ENCODE assay signal across 13 cellular contexts in the genomic region with DNA sequence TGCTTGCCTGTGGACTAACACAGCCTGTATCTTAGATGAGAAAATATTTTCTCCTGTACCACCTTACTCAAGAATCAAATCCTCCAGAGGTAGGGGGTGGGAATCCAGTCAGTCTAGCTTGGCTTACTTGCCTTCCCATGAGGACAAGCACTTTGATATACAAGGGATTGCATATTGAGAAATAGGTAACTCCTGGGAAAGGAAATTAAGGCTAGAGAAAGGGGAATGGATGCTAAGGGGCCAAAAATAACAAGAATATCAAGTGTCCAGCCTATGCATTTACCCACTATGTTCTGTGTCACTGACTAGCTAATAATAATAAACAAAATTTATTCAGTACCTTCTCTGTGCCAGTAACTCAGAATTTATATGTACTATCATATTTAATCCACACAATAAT. TPM values are rescaled to one million over a fixed set of nuclear protein-coding genes. Genes with fewer than 3 reads are reported as not detected.
DNase-seq lines count a peak whose midpoint lies in the region; ATAC-seq and TF ChIP-seq lines count a peak whose summit lies in the region.
"Had no signal": no experiment of that assay in that cellular context is flagged by ENCODE, and none has a peak within 500 bp of the region (broad histone marks: within the 10 kb centered on the region; RNA-seq: fewer than 3 reads in every experiment).

No MANE protein-coding gene starts in this region.

- peaks cover 14% of the 10 kb centered on the region for H3K4me1 ChIP-seq in smooth muscle cell (ENCODE audit: low read depth)
- no peaks in the 10 kb centered on the region for H3K4me1 ChIP-seq in GM23338 (ENCODE audit: insufficient read depth)
- H3K4me1 ChIP-seq: A549 had no signal

- peaks cover 43% of the 10 kb centered on the region for H3K4me1 Mint-ChIP-seq in dendritic cell treated with granulocyte-macrophage colony-stimulating factor and Interleukin-4, amounts not matched to agents 40 ng/mL and 50 ng/mL, for 4 days (ENCODE audit: low read depth)
- H3K4me1 Mint-ChIP-seq in mesothelial cell of epicardium (peaks cover 13% of the 10 kb centered on the region), GM23338 (peaks cover 11% of the 10 kb centered on the region)
- peaks cover 2% of the 10 kb centered on the region for H3K4me1 Mint-ChIP-seq in activated T-cell treated with anti-CD3 and anti-CD28 coated beads, Interleukin-2, amount 50 U/mL, for 4 hours (ENCODE audit: low read depth)

- peaks cover 2% of the 10 kb centered on the region for H3K27me3 Mint-ChIP-seq in dendritic cell treated with granulocyte-macrophage colony-stimulating factor and Interleukin-4, amounts not matched to agents 40 ng/mL and 50 ng/mL, for 4 days
- no peaks in the 10 kb centered on the region for H3K27me3 Mint-ChIP-seq in mesothelial cell of epicardium (ENCODE audit: low read depth)
- H3K27me3 Mint-ChIP-seq in GM23338 (ENCODE audit: insufficient read depth, low read depth, poor library complexity): no peaks in the 10 kb centered on the region
- H3K27me3 Mint-ChIP-seq in activated T-cell treated with anti-CD3 and anti-CD28 coated beads, Interleukin-2, amount 50 U/mL, for 4 hours (ENCODE audit: low read depth): peaks cover 12% of the 10 kb centered on the region

- no peaks in the 10 kb centered on the region for H3K9me2 ChIP-seq in GM23338 (ENCODE audit: insufficient read depth)

- no peaks in the 10 kb centered on the region for H3K36me3 ChIP-seq in smooth muscle cell (ENCODE audit: low read depth)
- no peaks in the 10 kb centered on the region for H3K36me3 ChIP-seq in GM23338 (ENCODE audit: insufficient read depth)

- H3K4me2 ChIP-seq in smooth muscle cell (no peak overlapping the region), GM23338 (no peak overlapping the region)
- H3K4me2 ChIP-seq: A549 had no signal

- peak overlapping the region; percentile 58 for H3K27ac Mint-ChIP-seq in dendritic cell treated with granulocyte-macrophage colony-stimulating factor and Interleukin-4, amounts not matched to agents 40 ng/mL and 50 ng/mL, for 4 days
- H3K27ac Mint-ChIP-seq in mesothelial cell of epicardium: peak overlapping the region; percentile 45
- no peak overlapping the region for H3K27ac Mint-ChIP-seq in GM23338
- H3K27ac Mint-ChIP-seq: H9 had no signal

- TF ChIP-seq POLR2A in GM18505 (IDR thresholded peaks at IDR 0.05; ENCODE audit: borderline replicate concordance, extremely low read depth, insufficient read depth, insufficient read length): no peak

- no peaks in the 10 kb centered on the region for H3K27me3 ChIP-seq in smooth muscle cell (ENCODE audit: low read depth)
- H3K27me3 ChIP-seq in GM23338 (ENCODE audit: insufficient read depth): no peaks in the 10 kb centered on the region

- H3K79me2 ChIP-seq in smooth muscle cell (ENCODE audit: low read depth) (no peaks in the 10 kb centered on the region), GM23338 (replicated peaks; ENCODE audit: insufficient read depth) (no peaks in the 10 kb centered on the region)

- H4K20me1 ChIP-seq in smooth muscle cell (ENCODE audit: low read depth): no peaks in the 10 kb centered on the region
- no peaks in the 10 kb centered on the region for H4K20me1 ChIP-seq in GM23338 (replicated peaks; ENCODE audit: insufficient read depth)

- H3F3A ChIP-seq in smooth muscle cell (ENCODE audit: low read depth): no peaks in the 10 kb centered on the region
- H3F3A ChIP-seq in GM23338 (replicated peaks; ENCODE audit: low read depth): no peaks in the 10 kb centered on the region

- H3K4me3 Mint-ChIP-seq in dendritic cell treated with granulocyte-macrophage colony-stimulating factor and Interleukin-4, amounts not matched to agents 40 ng/mL and 50 ng/mL, for 4 days: no peak overlapping the region
- H3K4me3 Mint-ChIP-seq in mesothelial cell of epicardium (no peak overlapping the region), GM23338 (no peak overlapping the region)
- H3K4me3 Mint-ChIP-seq in activated T-cell treated with anti-CD3 and anti-CD28 coated beads, Interleukin-2, amount 50 U/mL, for 4 hours: no peak overlapping the region
- H3K4me3 Mint-ChIP-seq: H9 had no signal

- no peak overlapping the region for H2AFZ ChIP-seq in smooth muscle cell (ENCODE audit: low read depth)
- no peak overlapping the region for H2AFZ ChIP-seq in GM23338
- H2AFZ ChIP-seq: GM23248 had no signal

- H3K9me3 Mint-ChIP-seq in dendritic cell treated with granulocyte-macrophage colony-stimulating factor and Interleukin-4, amounts not matched to agents 40 ng/mL and 50 ng/mL, for 4 days: no peaks in the 10 kb centered on the region
- H3K9me3 Mint-ChIP-seq in mesothelial cell of epicardium (no peaks in the 10 kb centered on the region), GM23338 (no peaks in the 10 kb centered on the region; the same call in 2 of the 3 replicates)
- H3K9me3 Mint-ChIP-seq in activated T-cell treated with anti-CD3 and anti-CD28 coated beads, Interleukin-2, amount 50 U/mL, for 4 hours: no peaks in the 10 kb centered on the region
- H3K9me3 Mint-ChIP-seq: H9 had no signal

- no peak for ATAC-seq in GM23338
- no peak for ATAC-seq in activated T-cell treated with anti-CD3 and anti-CD28 coated beads, Interleukin-2, amount 50 U/mL, for 4 hours
- no peak for ATAC-seq in GM18505 (IDR thresholded peaks at IDR 0.05; ENCODE audit: unreplicated experiment)
- ATAC-seq: A549 had no signal

- no peaks in the 10 kb centered on the region for H3K36me3 Mint-ChIP-seq in dendritic cell treated with granulocyte-macrophage colony-stimulating factor and Interleukin-4, amounts not matched to agents 40 ng/mL and 50 ng/mL, for 4 days (ENCODE audit: low read depth)
- no peaks in the 10 kb centered on the region for H3K36me3 Mint-ChIP-seq in mesothelial cell of epicardium
- no peaks in the 10 kb centered on the region for H3K36me3 Mint-ChIP-seq in GM23338 (ENCODE audit: low read depth)
- H3K36me3 Mint-ChIP-seq in activated T-cell treated with anti-CD3 and anti-CD28 coated beads, Interleukin-2, amount 50 U/mL, for 4 hours (ENCODE audit: insufficient read depth): no peaks in the 10 kb centered on the region

- TF ChIP-seq CTCF in fibroblast of pulmonary artery (IDR thresholded peaks at IDR 0.05; ENCODE audit: low read length, missing control alignments) (no peak), mesothelial cell of epicardium (IDR thresholded peaks at IDR 0.05; ENCODE audit: unreplicated experiment) (no peak), smooth muscle cell (IDR thresholded peaks at IDR 0.05; ENCODE audit: borderline replicate concordance, insufficient read depth, poor library complexity, severe bottlenecking) (no peak), GM23338 (conservative IDR thresholded peaks at IDR 0.05; ENCODE audit: low read depth in 2 of 2) (no peak)

- H3K9me3 ChIP-seq in smooth muscle cell (replicated peaks; ENCODE audit: low read depth): no peaks in the 10 kb centered on the region
- H3K9me3 ChIP-seq: A549 had no signal

- peak; percentile 20 for DNase-seq in fibroblast of pulmonary artery (ENCODE audit: low read depth)
- no peak for DNase-seq in mesothelial cell of epicardium (ENCODE audit: low spot score in 2 of 2, unreplicated experiment in 2 of 2)
- no peak for DNase-seq in smooth muscle cell (lab: John Stamatoyannopoulos, UW; ENCODE audit: unreplicated experiment)
- no peak for DNase-seq in hepatic stellate cell (ENCODE audit: low spot score)
- no peak for DNase-seq in GM23338 (ENCODE audit: low spot score)
- DNase-seq in activated T-cell treated with anti-CD3 and anti-CD28 coated beads, Interleukin-2, amount 50 U/mL, for 4 hours: no peak
- DNase-seq: Calu3, DMS 273 treated with DMSO at 0.1 percent for 48 hours, GM23248, H9 had no signal

- H3K4me3 ChIP-seq in fibroblast of pulmonary artery (replicated peaks; ENCODE audit: low read depth, low read length): no peak overlapping the region
- no peak overlapping the region for H3K4me3 ChIP-seq in smooth muscle cell
- no peak overlapping the region for H3K4me3 ChIP-seq in GM23338
- H3K4me3 ChIP-seq: A549, GM23248 had no signal

- no peak overlapping the region for H3K9ac ChIP-seq in smooth muscle cell (ENCODE audit: low read depth)
- H3K9ac ChIP-seq: GM23248 had no signal

- intact Hi-C loops in dendritic cell treated with granulocyte-macrophage colony-stimulating factor and Interleukin-4, amounts not matched to agents 40 ng/mL and 50 ng/mL, for 4 days (cut with micrococcal nuclease): no loop called here

- H3K27ac ChIP-seq in smooth muscle cell (ENCODE audit: low read depth) (peak overlapping the region; percentile 78), GM23338 (ENCODE audit: low read depth) (no peak overlapping the region)
- H3K27ac ChIP-seq: A549, GM23248 had no signal

TF ChIP-seq in GM23338, 12 proteins besides CTCF, POLR2A, EP300 and RAD21 (continues in another document):
- TF ChIP-seq ZNF331 (CRISPR knock-in tag; IDR thresholded peaks at IDR 0.05; ENCODE audit: low read depth) (no peak), EZH2phosphoT487 (IDR thresholded peaks at IDR 0.05; ENCODE audit: unreplicated experiment) (no peak), EZH2 (IDR thresholded peaks at IDR 0.05; ENCODE audit: low read depth, unreplicated experiment) (no peak)

RNA-seq across cellular contexts. Expression of gene SNX2, which starts 21.4 kb away (rescaled TPM):
- 141 to 147 TPM (median 142 TPM) in 3 replicates for total RNA-seq in mesothelial cell of epicardium
- total RNA-seq in smooth muscle cell: 70.1 and 88.4 TPM in 2 replicates
- 81.9 and 89.3 TPM in 2 replicates for polyA plus RNA-seq in smooth muscle cell
- total RNA-seq in GM23338 (2014; rRNA removed; shearing (Covaris generic)): 67.8 and 70.2 TPM in 2 replicates
- 37.2 and 50.8 TPM in 2 replicates for polyA plus RNA-seq in GM23338 (2016; fragmentation: Nextera tagmentation; extraction: Ambion mirVana)
- 10 to 100 TPM; 34.2 to 35.7 (median 35.6) TPM for total RNA-seq in activated T-cell treated with anti-CD3 and anti-CD28 coated beads, Interleukin-2, amount 50 U/mL, for 4 hours
